19 cellular contexts compared by ENCODE assay signal in genomic region chr5:163821142-163821541, GRCh38.
DNase-seq lines count a peak whose midpoint lies in the region; ATAC-seq and TF ChIP-seq lines count a peak whose summit lies in the region.
"Had no signal": no experiment of that assay in that cellular context is flagged by ENCODE, and none has a peak within 500 bp of the region (broad histone marks: within the 10 kb centered on the region; RNA-seq: fewer than 3 reads in every experiment).

No MANE protein-coding gene starts in this region.

- H3K27me3 Mint-ChIP-seq in MCF 10A (ENCODE audit: insufficient read depth, unreplicated experiment): no peaks in the 10 kb centered on the region
- no peaks in the 10 kb centered on the region for H3K27me3 Mint-ChIP-seq in CD8-positive, alpha-beta memory T cell

- CTCF ChIA-PET in MCF 10A (lab: Yijun Ruan, JAX): interaction anchor here (0.6 to 1.1 kb wide), 2 partner anchors 12 to 215 kb away, joined by 3 read pairs; no protein-coding TSS in a partner anchor
- CTCF ChIA-PET in CD8-positive, alpha-beta memory T cell (lab: Charles Lee): no interaction called here

- WGBS in adrenal gland, 4 donors: 76 to 90% (median 83%) methylated on average over 1 of the region's 1 CpG

- POLR2A ChIA-PET in MCF 10A (lab: Yijun Ruan, JAX): interaction anchor here (0.6 kb wide), 1 partner anchor 576 kb away, joined by 3 read pairs; no protein-coding TSS in a partner anchor
- POLR2A ChIA-PET in CD8-positive, alpha-beta memory T cell (lab: Charles Lee): no interaction called here

- peaks cover 30% of the 10 kb centered on the region for H3K9me3 Mint-ChIP-seq in MCF 10A (ENCODE audit: unreplicated experiment)
- H3K9me3 Mint-ChIP-seq in stimulated activated effector memory CD8-positive, alpha-beta T cell treated with anti-CD3 and anti-CD28 coated beads, Interleukin-12 subunit alpha, Interleukin-12 subunit beta, amount 100 ng/mL, for 72 hours: peaks cover 24% of the 10 kb centered on the region
- H3K9me3 Mint-ChIP-seq in CD8-positive, alpha-beta memory T cell: peaks cover 8 to 27% (median 15%) of the 10 kb centered on the region in 5 donors

- H3K27ac ChIP-seq in breast epithelium: no peak overlapping the region
- H3K27ac ChIP-seq in adrenal gland: no peak overlapping the region
- no peak overlapping the region for H3K27ac ChIP-seq in CD8-positive, alpha-beta memory T cell (ENCODE audit: low read depth, low read length)
- H3K27ac ChIP-seq: PC-9 had no signal

- TF ChIP-seq POLR2A in breast epithelium (IDR thresholded peaks at IDR 0.05) (no peak), adrenal gland (IDR thresholded peaks at IDR 0.05) (no peak)

- no TSS peak for BruUV-seq in MCF 10A (replicated peaks; lab: Mats Ljungman, UMichigan)

- no peaks in the 10 kb centered on the region for H3K36me3 Mint-ChIP-seq in MCF 10A (ENCODE audit: insufficient read depth, unreplicated experiment)
- H3K36me3 Mint-ChIP-seq in stimulated activated effector memory CD8-positive, alpha-beta T cell treated with anti-CD3 and anti-CD28 coated beads, Interleukin-12 subunit alpha, Interleukin-12 subunit beta, amount 100 ng/mL, for 72 hours: no peaks in the 10 kb centered on the region
- H3K36me3 Mint-ChIP-seq in CD8-positive, alpha-beta memory T cell: no peaks in the 10 kb centered on the region
- H3K36me3 Mint-ChIP-seq: CD8-positive, alpha-beta T cell had no signal

- no peak overlapping the region for H3K4me3 Mint-ChIP-seq in MCF 10A (ENCODE audit: unreplicated experiment)
- H3K4me3 Mint-ChIP-seq in stimulated activated effector memory CD8-positive, alpha-beta T cell treated with anti-CD3 and anti-CD28 coated beads, Interleukin-12 subunit alpha, Interleukin-12 subunit beta, amount 100 ng/mL, for 72 hours: no peak overlapping the region
- no peak overlapping the region for H3K4me3 Mint-ChIP-seq in CD8-positive, alpha-beta memory T cell
- H3K4me3 Mint-ChIP-seq: CD8-positive, alpha-beta T cell had no signal

- H3K9me3 ChIP-seq in breast epithelium (peaks cover 7 to 33% of the 10 kb centered on the region in 2 donors), adrenal gland (replicated peaks in 1 of 3) (no peaks in the 10 kb centered on the region)
- no peaks in the 10 kb centered on the region for H3K9me3 ChIP-seq in CD8-positive, alpha-beta memory T cell (ENCODE audit: low read length)

- peak; percentile 23 for DNase-seq in MCF 10A (ENCODE audit: unreplicated experiment)
- no peak for DNase-seq in breast epithelium (ENCODE audit: low spot score in 2 of 2)
- peak; percentile 6 for DNase-seq in RPMI7951 (ENCODE audit: low read depth)
- peak; percentile 5 for DNase-seq in fibroblast of mammary gland (ENCODE audit: low read depth)
- no peak for DNase-seq in adrenal gland
- no peak for DNase-seq in stimulated activated effector memory CD8-positive, alpha-beta T cell treated with anti-CD3 and anti-CD28 coated beads, Interleukin-12 subunit alpha, Interleukin-12 subunit beta, amount 100 ng/mL, for 72 hours (ENCODE audit: low spot score in 2 of 2)
- DNase-seq in CD8-positive, alpha-beta memory T cell: no peak
- DNase-seq: CD8-positive, alpha-beta T cell; DND-41; IMR-90; Kasumi-1; NCI-H1417 treated with DMSO at 0.1 percent for 48 hours; NCI-H1930; NCI-H2171; NCI-H446 treated with DMSO at 0.1 percent for 48 hours; NCI-H774; PC-9; SW 1271 had no signal

- TF ChIP-seq CTCF in MCF 10A (IDR thresholded peaks at IDR 0.05; ENCODE audit: unreplicated experiment) (no peak), breast epithelium (IDR thresholded peaks at IDR 0.05) (no peak), fibroblast of mammary gland (conservative IDR thresholded peaks at IDR 0.05; ENCODE audit: control insufficient read depth, insufficient read depth, low read depth, low read length) (no peak), adrenal gland (IDR thresholded peaks at IDR 0.05) (no peak)

- no peaks in the 10 kb centered on the region for H3K4me1 ChIP-seq in breast epithelium
- H3K4me1 ChIP-seq in adrenal gland (replicated peaks in 1 of 2): no peaks in the 10 kb centered on the region
- no peaks in the 10 kb centered on the region for H3K4me1 ChIP-seq in CD8-positive, alpha-beta memory T cell (ENCODE audit: insufficient read depth, low read length)

- no peak for ATAC-seq in HG03520 (IDR thresholded peaks at IDR 0.05; ENCODE audit: unreplicated experiment)
- no peak for ATAC-seq in stimulated activated effector memory CD8-positive, alpha-beta T cell treated with anti-CD3 and anti-CD28 coated beads, Interleukin-12 subunit alpha, Interleukin-12 subunit beta, amount 100 ng/mL, for 72 hours
- ATAC-seq: CD8-positive, alpha-beta T cell had no signal

- H3K27ac Mint-ChIP-seq in MCF 10A (ENCODE audit: low read depth, unreplicated experiment): no peak overlapping the region
- no peak overlapping the region for H3K27ac Mint-ChIP-seq in stimulated activated effector memory CD8-positive, alpha-beta T cell treated with anti-CD3 and anti-CD28 coated beads, Interleukin-12 subunit alpha, Interleukin-12 subunit beta, amount 100 ng/mL, for 72 hours
- no peak overlapping the region for H3K27ac Mint-ChIP-seq in CD8-positive, alpha-beta memory T cell
- H3K27ac Mint-ChIP-seq: CD8-positive, alpha-beta T cell had no signal

- no peaks in the 10 kb centered on the region for H3K4me1 Mint-ChIP-seq in MCF 10A (ENCODE audit: insufficient read depth, unreplicated experiment)
- H3K4me1 Mint-ChIP-seq in stimulated activated effector memory CD8-positive, alpha-beta T cell treated with anti-CD3 and anti-CD28 coated beads, Interleukin-12 subunit alpha, Interleukin-12 subunit beta, amount 100 ng/mL, for 72 hours: no peaks in the 10 kb centered on the region
- no peaks in the 10 kb centered on the region for H3K4me1 Mint-ChIP-seq in CD8-positive, alpha-beta memory T cell

- H3K36me3 ChIP-seq in breast epithelium: no peaks in the 10 kb centered on the region
- H3K36me3 ChIP-seq in adrenal gland (replicated peaks in 1 of 2): no peaks in the 10 kb centered on the region
- H3K36me3 ChIP-seq in CD8-positive, alpha-beta memory T cell (ENCODE audit: insufficient read depth, low read length): no peaks in the 10 kb centered on the region

- intact Hi-C loops in MCF 10A (cut with micrococcal nuclease) (no loop called here), breast epithelium (cut with DNase I; ENCODE audit: low total_unique reads) (no loop called here), adrenal gland (cut with DNase I) (no loop called here)

- H3K27me3 ChIP-seq in breast epithelium (no peaks in the 10 kb centered on the region), adrenal gland (no peaks in the 10 kb centered on the region)
- no peaks in the 10 kb centered on the region for H3K27me3 ChIP-seq in CD8-positive, alpha-beta memory T cell (ENCODE audit: insufficient read depth, low read length, poor library complexity, severe bottlenecking)

- H3K4me3 ChIP-seq in breast epithelium: no peak overlapping the region
- no peak overlapping the region for H3K4me3 ChIP-seq in fibroblast of mammary gland (ENCODE audit: control insufficient read depth, low read depth, low read length)
- no peak overlapping the region for H3K4me3 ChIP-seq in adrenal gland
- H3K4me3 ChIP-seq in CD8-positive, alpha-beta memory T cell (ENCODE audit: low read length): no peak overlapping the region
- H3K4me3 ChIP-seq: PC-9 had no signal

Comparison
In these comparisons a context has a peak if more than half of its experiments do, and no peak if none do; other contexts are left out.
1. DNase-seq: peak in MCF 10A (single experiment), RPMI7951 (single experiment) and fibroblast of mammary gland (single experiment); none in breast epithelium (0 of 2), adrenal gland (0 of 7), stimulated activated effector memory CD8-positive, alpha-beta T cell treated with anti-CD3 and anti-CD28 coated beads, Interleukin-12 subunit alpha, Interleukin-12 subunit beta, amount 100 ng/mL, for 72 hours (0 of 2) and CD8-positive, alpha-beta memory T cell (0 of 5).